ENCODE assay signal across 38 cellular contexts in the genomic region with DNA sequence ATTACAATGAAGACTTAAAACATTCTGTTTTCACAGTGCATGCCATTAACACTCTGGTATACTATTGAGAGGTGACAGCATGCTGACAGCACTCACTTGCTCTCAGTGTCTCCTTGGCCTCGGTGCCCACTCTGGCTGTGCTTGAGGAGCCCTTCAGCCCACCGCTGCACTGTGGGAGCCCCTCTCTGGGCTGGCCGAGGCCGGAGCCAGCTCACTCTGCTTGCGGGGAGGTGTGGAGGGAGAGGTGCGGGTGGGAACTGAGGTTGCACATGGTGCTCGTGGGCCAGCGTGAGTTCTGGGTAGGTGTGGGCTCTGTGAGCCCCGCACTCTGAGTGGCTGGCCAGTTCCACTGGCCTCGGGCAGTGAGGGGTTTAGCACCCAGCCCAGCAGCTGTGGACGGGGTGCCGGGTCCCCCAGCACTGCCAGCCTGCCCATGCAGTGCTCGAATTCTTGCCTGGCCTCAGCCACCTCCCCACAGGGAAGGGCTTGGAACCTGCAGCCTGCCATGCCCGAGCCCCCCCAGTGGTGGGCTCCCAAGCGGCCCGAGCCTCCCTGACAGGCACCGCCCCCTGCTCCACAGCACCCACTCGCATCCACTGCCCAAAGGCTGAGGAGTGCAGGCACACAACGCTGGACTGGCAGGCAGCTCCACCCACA.
"Had no signal": no experiment of that assay in that cellular context is flagged by ENCODE, and none has a peak within 500 bp of the region (broad histone marks: within the 10 kb centered on the region; RNA-seq: fewer than 3 reads in every experiment).

No MANE protein-coding gene starts in this region.

- H3K4me1 Mint-ChIP-seq: activated naive CD4-positive, alpha-beta T cell treated with anti-CD3 and anti-CD28 coated beads, Interleukin-2, amount 10 ng/mL, durations not matched to agents 7 days and 5 days; activated naive CD4-positive, alpha-beta T cell treated with anti-CD3 and anti-CD28 coated beads, Interleukin-2, amount 50 U/mL, for 24 hours; activated naive CD8-positive, alpha-beta T cell treated with anti-CD3 and anti-CD28 coated beads for 36 hours; activated naive CD8-positive, alpha-beta T cell treated with anti-CD3 and anti-CD28 coated beads, Interleukin-2, amount 10 ng/mL, durations not matched to agents 7 days and 5 days; activated naive CD8-positive, alpha-beta T cell treated with anti-CD3 and anti-CD28 coated beads, Interleukin-2, amount 50 U/mL, for 24 hours; activated T-helper 17 cell treated with anti-CD3 and anti-CD28 coated beads, Interleukin-2, amount 50 U/mL, for 72 hours; brain; central memory CD8-positive, alpha-beta T cell had no signal

- H3K4me1 ChIP-seq: adrenal gland, ascending aorta, body of pancreas, breast epithelium had no signal

- FAIRE-seq: bronchial epithelial cell had no signal

- H3K27me3 ChIP-seq: ascending aorta, body of pancreas, brain microvascular endothelial cell, cardiac muscle cell had no signal

- H3K9me3 ChIP-seq: adrenal gland, body of pancreas had no signal

- H3K9me3 Mint-ChIP-seq: activated naive CD4-positive, alpha-beta T cell treated with anti-CD3 and anti-CD28 coated beads, Interleukin-2, amount 50 U/mL, for 24 hours; activated naive CD4-positive, alpha-beta T cell treated with anti-CD3 and anti-CD28 coated beads, Interleukin-2, amount 50 U/mL, for 72 hours; activated naive CD8-positive, alpha-beta T cell treated with anti-CD3 and anti-CD28 coated beads for 36 hours; activated naive CD8-positive, alpha-beta T cell treated with anti-CD3 and anti-CD28 coated beads, Interleukin-2, amount 10 ng/mL, durations not matched to agents 7 days and 5 days; activated naive CD8-positive, alpha-beta T cell treated with anti-CD3 and anti-CD28 coated beads, Interleukin-2, amount 50 U/mL, for 24 hours; activated T-cell treated with anti-CD3 and anti-CD28 coated beads, Interleukin-2, amount 50 U/mL, for 24 hours; activated T-cell treated with anti-CD3 and anti-CD28 coated beads, Interleukin-2, amount 50 U/mL, for 4 hours; activated T-cell treated with anti-CD3 and anti-CD28 coated beads, Interleukin-2, amount 50 U/mL, for 72 hours; activated T-helper 1 cell treated with anti-CD3 and anti-CD28 coated beads, Interleukin-12 subunit alpha, Interleukin-12 subunit beta, Interleukin-2, Interleukin-4 antibody, amounts not matched to agents 30 ng/mL and 10 ng/mL and 1 ng/mL, durations not matched to agents 14 hours and 24 hours and 36 hours; activated T-helper 17 cell treated with anti-CD3 and anti-CD28 coated beads, Interleukin-2, amount 50 U/mL, for 72 hours; central memory CD8-positive, alpha-beta T cell had no signal

- H3K36me3 ChIP-seq: adrenal gland, ascending aorta, brain microvascular endothelial cell, breast epithelium, cardiac muscle cell had no signal

- ATAC-seq: activated naive CD4-positive, alpha-beta T cell treated with anti-CD3 and anti-CD28 coated beads, Interleukin-2, amount 50 U/mL, for 72 hours; activated naive CD8-positive, alpha-beta T cell treated with anti-CD3 and anti-CD28 coated beads, Interleukin-2, amount 50 U/mL, for 24 hours; activated T-cell treated with anti-CD3 and anti-CD28 coated beads, Interleukin-2, amount 50 U/mL, for 4 hours; activated T-cell treated with anti-CD3 and anti-CD28 coated beads, Interleukin-2, amount 50 U/mL, for 72 hours; activated T-helper 17 cell treated with anti-CD3 and anti-CD28 coated beads, Interleukin-2, amount 50 U/mL, for 72 hours; body of pancreas had no signal

- H3K27ac ChIP-seq: adrenal gland, ascending aorta, body of pancreas, brain microvascular endothelial cell, breast epithelium, cardiac muscle cell had no signal

- H3K4me3 Mint-ChIP-seq: activated naive CD4-positive, alpha-beta T cell treated with anti-CD3 and anti-CD28 coated beads for 36 hours; activated naive CD4-positive, alpha-beta T cell treated with anti-CD3 and anti-CD28 coated beads, Interleukin-2, amount 10 ng/mL, durations not matched to agents 7 days and 5 days; activated naive CD4-positive, alpha-beta T cell treated with anti-CD3 and anti-CD28 coated beads, Interleukin-2, amount 50 U/mL, for 24 hours; activated naive CD8-positive, alpha-beta T cell; activated naive CD8-positive, alpha-beta T cell treated with anti-CD3 and anti-CD28 coated beads for 36 hours; activated naive CD8-positive, alpha-beta T cell treated with anti-CD3 and anti-CD28 coated beads, Interleukin-2, amount 10 ng/mL, durations not matched to agents 7 days and 5 days; activated naive CD8-positive, alpha-beta T cell treated with anti-CD3 and anti-CD28 coated beads, Interleukin-2, amount 50 U/mL, for 24 hours; activated T-cell treated with anti-CD3 and anti-CD28 coated beads, Interleukin-2, amount 50 U/mL, for 24 hours; activated T-cell treated with anti-CD3 and anti-CD28 coated beads, Interleukin-2, amount 50 U/mL, for 4 hours; activated T-cell treated with anti-CD3 and anti-CD28 coated beads, Interleukin-2, amount 50 U/mL, for 72 hours; activated T-helper 1 cell treated with anti-CD3 and anti-CD28 coated beads, Interleukin-12 subunit alpha, Interleukin-12 subunit beta, Interleukin-2, Interleukin-4 antibody, amounts not matched to agents 30 ng/mL and 10 ng/mL and 1 ng/mL, durations not matched to agents 14 hours and 24 hours and 36 hours; activated T-helper 17 cell treated with anti-CD3 and anti-CD28 coated beads, Interleukin-2, amount 50 U/mL, for 72 hours; brain; central memory CD8-positive, alpha-beta T cell had no signal

- H3K27ac Mint-ChIP-seq: activated naive CD4-positive, alpha-beta T cell treated with anti-CD3 and anti-CD28 coated beads for 36 hours; activated naive CD4-positive, alpha-beta T cell treated with anti-CD3 and anti-CD28 coated beads, Interleukin-2, amount 10 ng/mL, durations not matched to agents 7 days and 5 days; activated naive CD4-positive, alpha-beta T cell treated with anti-CD3 and anti-CD28 coated beads, Interleukin-2, amount 50 U/mL, for 24 hours; activated naive CD4-positive, alpha-beta T cell treated with anti-CD3 and anti-CD28 coated beads, Interleukin-2, amount 50 U/mL, for 72 hours; activated naive CD8-positive, alpha-beta T cell; activated naive CD8-positive, alpha-beta T cell treated with anti-CD3 and anti-CD28 coated beads for 36 hours; activated naive CD8-positive, alpha-beta T cell treated with anti-CD3 and anti-CD28 coated beads, Interleukin-2, amount 10 ng/mL, durations not matched to agents 7 days and 5 days; activated naive CD8-positive, alpha-beta T cell treated with anti-CD3 and anti-CD28 coated beads, Interleukin-2, amount 50 U/mL, for 24 hours; activated T-cell treated with anti-CD3 and anti-CD28 coated beads, Interleukin-2, amount 50 U/mL, for 24 hours; activated T-cell treated with anti-CD3 and anti-CD28 coated beads, Interleukin-2, amount 50 U/mL, for 72 hours; activated T-helper 1 cell treated with anti-CD3 and anti-CD28 coated beads, Interleukin-12 subunit alpha, Interleukin-12 subunit beta, Interleukin-2, Interleukin-4 antibody, amounts not matched to agents 30 ng/mL and 10 ng/mL and 1 ng/mL, durations not matched to agents 14 hours and 24 hours and 36 hours; activated T-helper 17 cell treated with anti-CD3 and anti-CD28 coated beads, Interleukin-2, amount 50 U/mL, for 72 hours; activated T-helper 2 cell treated with anti-CD3 and anti-CD28 coated beads, Interferon-gamma antibody, Interleukin-2, Interleukin-4, amounts not matched to agents 10 μg/mL and 5 μg/mL and 100 μg/mL, durations not matched to agents 14 hours and 24 hours and 36 hours; brain had no signal

- DNase-seq: activated effector memory CD4-positive, alpha-beta T cell treated with anti-CD3 and anti-CD28 coated beads, Interleukin-2, amount 50 U/mL, for 16 hours; activated effector memory CD4-positive, alpha-beta T cell treated with Interleukin-2 at 50 U/mL for 16 hours; activated gamma-delta T cell; activated gamma-delta T cell treated with Interleukin-2 at 50 U/mL for 16 hours; activated naive CD4-positive, alpha-beta T cell; activated naive CD4-positive, alpha-beta T cell treated with anti-CD3 and anti-CD28 coated beads for 36 hours; activated naive CD4-positive, alpha-beta T cell treated with anti-CD3 and anti-CD28 coated beads, Interleukin-2, amount 10 ng/mL, durations not matched to agents 7 days and 5 days; activated naive CD4-positive, alpha-beta T cell treated with anti-CD3 and anti-CD28 coated beads, Interleukin-2, amount 50 U/mL, for 16 hours; activated naive CD4-positive, alpha-beta T cell treated with Interleukin-2 at 50 U/mL for 16 hours; activated naive CD8-positive, alpha-beta T cell treated with anti-CD3 and anti-CD28 coated beads for 36 hours; activated naive CD8-positive, alpha-beta T cell treated with anti-CD3 and anti-CD28 coated beads, Interleukin-2, amount 10 ng/mL, durations not matched to agents 7 days and 5 days; activated naive CD8-positive, alpha-beta T cell treated with anti-CD3 and anti-CD28 coated beads, Interleukin-2, amount 50 U/mL, for 24 hours; activated T-cell treated with anti-CD3 and anti-CD28 coated beads for 4 hours; activated T-cell treated with anti-CD3 and anti-CD28 coated beads, Interleukin-2, amount 50 U/mL, for 1 hour; activated T-cell treated with anti-CD3 and anti-CD28 coated beads, Interleukin-2, amount 50 U/mL, for 24 hours; activated T-cell treated with anti-CD3 and anti-CD28 coated beads, Interleukin-2, amount 50 U/mL, for 4 hours; activated T-cell treated with anti-CD3 and anti-CD28 coated beads, Interleukin-2, amount 50 U/mL, for 48 hours; activated T-cell treated with anti-CD3 and anti-CD28 coated beads, Interleukin-2, amount 50 U/mL, for 72 hours; adrenal gland; amniotic stem cell; anterior cingulate cortex; body of pancreas; brain microvascular endothelial cell; caudate nucleus; central memory CD4-positive, alpha-beta T cell; cerebellar nuclear complex had no signal

- H3K4me3 ChIP-seq: adrenal gland, ascending aorta, body of pancreas, breast epithelium, cardiac muscle cell had no signal

- H3K27me3 Mint-ChIP-seq: activated naive CD4-positive, alpha-beta T cell treated with anti-CD3 and anti-CD28 coated beads, Interleukin-2, amount 10 ng/mL, durations not matched to agents 7 days and 5 days; activated naive CD4-positive, alpha-beta T cell treated with anti-CD3 and anti-CD28 coated beads, Interleukin-2, amount 50 U/mL, for 24 hours; activated naive CD8-positive, alpha-beta T cell; activated naive CD8-positive, alpha-beta T cell treated with anti-CD3 and anti-CD28 coated beads for 36 hours; activated naive CD8-positive, alpha-beta T cell treated with anti-CD3 and anti-CD28 coated beads, Interleukin-2, amount 10 ng/mL, durations not matched to agents 7 days and 5 days; activated naive CD8-positive, alpha-beta T cell treated with anti-CD3 and anti-CD28 coated beads, Interleukin-2, amount 50 U/mL, for 24 hours; activated T-helper 17 cell treated with anti-CD3 and anti-CD28 coated beads, Interleukin-2, amount 50 U/mL, for 72 hours; brain; central memory CD8-positive, alpha-beta T cell had no signal

- H3K36me3 Mint-ChIP-seq: activated naive CD4-positive, alpha-beta T cell treated with anti-CD3 and anti-CD28 coated beads, Interleukin-2, amount 10 ng/mL, durations not matched to agents 7 days and 5 days; activated naive CD4-positive, alpha-beta T cell treated with anti-CD3 and anti-CD28 coated beads, Interleukin-2, amount 50 U/mL, for 24 hours; activated naive CD4-positive, alpha-beta T cell treated with anti-CD3 and anti-CD28 coated beads, Interleukin-2, amount 50 U/mL, for 72 hours; activated naive CD8-positive, alpha-beta T cell; activated naive CD8-positive, alpha-beta T cell treated with anti-CD3 and anti-CD28 coated beads for 36 hours; activated naive CD8-positive, alpha-beta T cell treated with anti-CD3 and anti-CD28 coated beads, Interleukin-2, amount 10 ng/mL, durations not matched to agents 7 days and 5 days; brain had no signal
